Comparison of ENCODE assay signal across 36 cellular contexts in the genomic region with DNA sequence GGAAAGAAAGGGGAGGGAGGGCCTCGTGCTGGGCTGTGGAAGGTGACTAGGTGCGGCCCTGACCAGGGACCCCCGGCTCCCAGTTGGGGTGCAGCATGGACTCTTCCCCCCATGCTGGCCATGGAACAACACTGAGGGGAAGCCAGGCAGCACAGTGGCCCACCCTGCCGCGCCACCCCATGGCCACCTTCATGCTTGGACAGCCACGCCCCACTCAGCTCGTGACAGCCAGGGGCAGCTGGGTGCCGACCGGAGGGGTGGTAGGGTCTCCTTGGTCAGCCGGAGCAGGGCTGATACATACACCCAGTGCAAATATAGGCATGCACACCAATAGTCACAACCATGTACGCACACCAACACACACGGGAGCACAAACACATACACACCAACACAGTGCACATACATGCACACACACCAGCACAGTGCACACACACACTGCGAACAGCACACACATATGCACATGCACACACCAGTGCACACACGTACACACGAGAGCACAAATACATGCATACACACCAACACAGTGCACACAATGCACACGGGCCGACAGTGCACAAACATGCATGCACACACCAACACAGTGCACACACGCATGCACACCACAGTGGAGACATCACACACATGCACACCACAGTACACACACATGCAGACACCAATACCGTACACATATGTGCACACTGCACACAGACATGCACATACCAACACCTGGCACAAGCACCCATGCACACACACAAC. TPM values are rescaled to one million over a fixed set of nuclear protein-coding genes. Genes with fewer than 3 reads are reported as not detected.
"Had no signal": no experiment of that assay in that cellular context is flagged by ENCODE, and none has a peak within 500 bp of the region (broad histone marks: within the 10 kb centered on the region; RNA-seq: fewer than 3 reads in every experiment).

No MANE protein-coding gene starts in this region.

- DNase-seq: activated CD4-positive, alpha-beta T cell treated with anti-CD3 and anti-CD28 coated beads for 1 hour; activated CD4-positive, alpha-beta T cell treated with anti-CD3 and anti-CD28 coated beads for 4 hours; activated CD4-positive, alpha-beta T cell treated with anti-CD3 and anti-CD28 coated beads, Interleukin-2, amount 10 ng/mL, durations not matched to agents 7 days and 5 days; activated CD4-positive, alpha-beta T cell treated with anti-CD3 and anti-CD28 coated beads, Interleukin-2, amount 50 U/mL, for 48 hours; activated CD8-positive, alpha-beta memory T cell treated with anti-CD3 and anti-CD28 coated beads for 24 hours; activated CD8-positive, alpha-beta T cell treated with anti-CD3 and anti-CD28 coated beads for 36 hours; activated effector memory CD4-positive, alpha-beta T cell treated with Interleukin-2 at 50 U/mL for 16 hours; activated naive CD4-positive, alpha-beta T cell treated with anti-CD3 and anti-CD28 coated beads for 36 hours; activated naive CD8-positive, alpha-beta T cell treated with anti-CD3 and anti-CD28 coated beads for 36 hours; activated naive CD8-positive, alpha-beta T cell treated with anti-CD3 and anti-CD28 coated beads, Interleukin-2, amount 50 U/mL, for 24 hours; activated T-cell treated with anti-CD3 and anti-CD28 coated beads, Interleukin-2, amount 50 U/mL, for 4 hours; adrenal gland; amygdala; aorta; body of pancreas; central memory CD4-positive, alpha-beta T cell; cerebellar nuclear complex; colonic mucosa; effector CD8-positive, alpha-beta T cell; esophagus squamous epithelium; foreskin melanocyte; heart right ventricle; T-helper 2 cell had no signal

- H3K4me3 ChIP-seq: adrenal gland, body of pancreas, cardiac muscle cell, colonic mucosa, esophagus squamous epithelium, gastroesophageal sphincter, heart right ventricle had no signal

- H3K9me3 Mint-ChIP-seq: activated CD4-positive, alpha-beta T cell treated with anti-CD3 and anti-CD28 coated beads, Interleukin-2, amount 10 ng/mL, durations not matched to agents 7 days and 5 days; activated CD8-positive, alpha-beta T cell treated with anti-CD3 and anti-CD28 coated beads for 36 hours; activated naive CD4-positive, alpha-beta T cell treated with anti-CD3 and anti-CD28 coated beads for 36 hours; activated naive CD4-positive, alpha-beta T cell treated with anti-CD3 and anti-CD28 coated beads, Interleukin-2, amount 50 U/mL, for 24 hours; activated naive CD8-positive, alpha-beta T cell treated with anti-CD3 and anti-CD28 coated beads for 36 hours; activated naive CD8-positive, alpha-beta T cell treated with anti-CD3 and anti-CD28 coated beads, Interleukin-2, amount 50 U/mL, for 24 hours; activated T-cell treated with anti-CD3 and anti-CD28 coated beads, Interleukin-2, amount 50 U/mL, for 4 hours; activated T-helper 17 cell treated with anti-CD3 and anti-CD28 coated beads, Interleukin-2, amount 50 U/mL, for 72 hours had no signal

- H3K27ac Mint-ChIP-seq: activated CD4-positive, alpha-beta T cell treated with anti-CD3 and anti-CD28 coated beads, Interleukin-2, amount 10 ng/mL, durations not matched to agents 7 days and 5 days; activated CD8-positive, alpha-beta T cell treated with anti-CD3 and anti-CD28 coated beads for 36 hours; activated naive CD4-positive, alpha-beta T cell treated with anti-CD3 and anti-CD28 coated beads for 36 hours; activated naive CD4-positive, alpha-beta T cell treated with anti-CD3 and anti-CD28 coated beads, Interleukin-2, amount 50 U/mL, for 24 hours; activated naive CD8-positive, alpha-beta T cell treated with anti-CD3 and anti-CD28 coated beads for 36 hours; activated naive CD8-positive, alpha-beta T cell treated with anti-CD3 and anti-CD28 coated beads, Interleukin-2, amount 50 U/mL, for 24 hours; activated T-helper 17 cell treated with anti-CD3 and anti-CD28 coated beads, Interleukin-2, amount 50 U/mL, for 72 hours had no signal

- H3K36me3 Mint-ChIP-seq: activated naive CD4-positive, alpha-beta T cell treated with anti-CD3 and anti-CD28 coated beads, Interleukin-2, amount 50 U/mL, for 24 hours; activated naive CD8-positive, alpha-beta T cell treated with anti-CD3 and anti-CD28 coated beads for 36 hours had no signal

- H3K27me3 ChIP-seq: adrenal gland, body of pancreas, cardiac muscle cell, colonic mucosa had no signal

- H3K4me3 Mint-ChIP-seq: activated CD4-positive, alpha-beta T cell treated with anti-CD3 and anti-CD28 coated beads, Interleukin-2, amount 10 ng/mL, durations not matched to agents 7 days and 5 days; activated CD8-positive, alpha-beta T cell treated with anti-CD3 and anti-CD28 coated beads for 36 hours; activated naive CD4-positive, alpha-beta T cell treated with anti-CD3 and anti-CD28 coated beads for 36 hours; activated naive CD4-positive, alpha-beta T cell treated with anti-CD3 and anti-CD28 coated beads, Interleukin-2, amount 50 U/mL, for 24 hours; activated naive CD8-positive, alpha-beta T cell treated with anti-CD3 and anti-CD28 coated beads for 36 hours; activated naive CD8-positive, alpha-beta T cell treated with anti-CD3 and anti-CD28 coated beads, Interleukin-2, amount 50 U/mL, for 24 hours; activated T-cell treated with anti-CD3 and anti-CD28 coated beads, Interleukin-2, amount 50 U/mL, for 4 hours; activated T-helper 17 cell treated with anti-CD3 and anti-CD28 coated beads, Interleukin-2, amount 50 U/mL, for 72 hours had no signal

- H3K27ac ChIP-seq: adrenal gland, body of pancreas, cardiac muscle cell, colonic mucosa, epithelial cell of prostate, esophagus squamous epithelium, gastroesophageal sphincter, heart right ventricle had no signal

- ATAC-seq: activated CD8-positive, alpha-beta T cell treated with anti-CD3 and anti-CD28 coated beads for 36 hours; activated naive CD8-positive, alpha-beta T cell treated with anti-CD3 and anti-CD28 coated beads, Interleukin-2, amount 50 U/mL, for 24 hours; activated T-cell treated with anti-CD3 and anti-CD28 coated beads, Interleukin-2, amount 50 U/mL, for 4 hours; activated T-helper 17 cell treated with anti-CD3 and anti-CD28 coated beads, Interleukin-2, amount 50 U/mL, for 72 hours; body of pancreas; gastroesophageal sphincter; heart right ventricle had no signal

- FAIRE-seq: endometrium, endothelial cell of umbilical vein had no signal

- H3K27me3 Mint-ChIP-seq: activated CD4-positive, alpha-beta T cell treated with anti-CD3 and anti-CD28 coated beads, Interleukin-2, amount 10 ng/mL, durations not matched to agents 7 days and 5 days; activated naive CD8-positive, alpha-beta T cell treated with anti-CD3 and anti-CD28 coated beads for 36 hours had no signal

- H3K4me1 Mint-ChIP-seq: activated CD4-positive, alpha-beta T cell treated with anti-CD3 and anti-CD28 coated beads, Interleukin-2, amount 10 ng/mL, durations not matched to agents 7 days and 5 days; activated naive CD4-positive, alpha-beta T cell treated with anti-CD3 and anti-CD28 coated beads, Interleukin-2, amount 50 U/mL, for 24 hours; activated naive CD8-positive, alpha-beta T cell treated with anti-CD3 and anti-CD28 coated beads for 36 hours; activated naive CD8-positive, alpha-beta T cell treated with anti-CD3 and anti-CD28 coated beads, Interleukin-2, amount 50 U/mL, for 24 hours; activated T-helper 17 cell treated with anti-CD3 and anti-CD28 coated beads, Interleukin-2, amount 50 U/mL, for 72 hours had no signal

- H3K9me3 ChIP-seq: adrenal gland, body of pancreas, colonic mucosa, esophagus squamous epithelium, gastroesophageal sphincter, heart right ventricle had no signal

- H3K36me3 ChIP-seq: adrenal gland, cardiac muscle cell, colonic mucosa, esophagus squamous epithelium, gastroesophageal sphincter, heart right ventricle had no signal

- H3K4me1 ChIP-seq: adrenal gland, body of pancreas, colonic mucosa, esophagus squamous epithelium, gastroesophageal sphincter, heart right ventricle had no signal

RNA-seq across cellular contexts. Expression of a gene that starts 8.3 kb away (rescaled TPM):
- total RNA-seq: activated CD4-positive, alpha-beta T cell treated with anti-CD3 and anti-CD28 coated beads, Interleukin-2, amount 10 ng/mL, durations not matched to agents 7 days and 5 days; activated CD8-positive, alpha-beta T cell treated with anti-CD3 and anti-CD28 coated beads for 36 hours; activated naive CD4-positive, alpha-beta T cell treated with anti-CD3 and anti-CD28 coated beads for 36 hours; activated naive CD8-positive, alpha-beta T cell treated with anti-CD3 and anti-CD28 coated beads for 36 hours; activated T-cell treated with anti-CD3 and anti-CD28 coated beads, Interleukin-2, amount 50 U/mL, for 4 hours; activated T-helper 17 cell treated with anti-CD3 and anti-CD28 coated beads, Interleukin-2, amount 50 U/mL, for 72 hours; adrenal gland; aorta; body of pancreas; cardiac muscle cell; colonic mucosa; endothelial cell of umbilical vein; esophagus squamous epithelium; fibroblast of lung; fibroblast of villous mesenchyme; gastroesophageal sphincter; glomerular endothelial cell; heart right ventricle; T-helper 1 cell treated with Interleukin-12 subunit alpha and Interleukin-12 subunit beta and Interleukin-4 antibody, amounts not matched to agents 30 ng/mL and 1 ng/mL, for 36 hours had no signal
- polyA plus RNA-seq: adrenal gland, aorta, cardiac muscle cell, endothelial cell of umbilical vein, esophagus, fibroblast of lung, heart right ventricle had no signal

RNA-seq across cellular contexts. Expression of a gene that starts 11.0 kb away (rescaled TPM):
- total RNA-seq: activated CD8-positive, alpha-beta T cell treated with anti-CD3 and anti-CD28 coated beads for 36 hours; activated naive CD4-positive, alpha-beta T cell treated with anti-CD3 and anti-CD28 coated beads for 36 hours; activated naive CD8-positive, alpha-beta T cell treated with anti-CD3 and anti-CD28 coated beads for 36 hours; activated T-helper 17 cell treated with anti-CD3 and anti-CD28 coated beads, Interleukin-2, amount 50 U/mL, for 72 hours; dermis microvascular lymphatic vessel endothelial cell; endothelial cell of umbilical vein; fibroblast of lung; fibroblast of villous mesenchyme; glomerular endothelial cell; T-helper 1 cell treated with Interleukin-12 subunit alpha and Interleukin-12 subunit beta and Interleukin-4 antibody, amounts not matched to agents 30 ng/mL and 1 ng/mL, for 36 hours had no signal
- polyA plus RNA-seq: aorta, endothelial cell of umbilical vein, fibroblast of lung had no signal

RNA-seq across cellular contexts. Expression of a gene that starts 27.9 kb away (rescaled TPM):
- total RNA-seq: activated CD4-positive, alpha-beta T cell treated with anti-CD3 and anti-CD28 coated beads, Interleukin-2, amount 10 ng/mL, durations not matched to agents 7 days and 5 days; activated CD8-positive, alpha-beta T cell treated with anti-CD3 and anti-CD28 coated beads for 36 hours; activated naive CD4-positive, alpha-beta T cell treated with anti-CD3 and anti-CD28 coated beads for 36 hours; activated naive CD8-positive, alpha-beta T cell treated with anti-CD3 and anti-CD28 coated beads for 36 hours; activated T-cell treated with anti-CD3 and anti-CD28 coated beads, Interleukin-2, amount 50 U/mL, for 4 hours; activated T-helper 17 cell treated with anti-CD3 and anti-CD28 coated beads, Interleukin-2, amount 50 U/mL, for 72 hours; adrenal gland; aorta; body of pancreas; cardiac muscle cell; colonic mucosa; dermis microvascular lymphatic vessel endothelial cell; endothelial cell of umbilical vein; esophagus squamous epithelium; fibroblast of lung; fibroblast of villous mesenchyme; gastroesophageal sphincter; glomerular endothelial cell; heart right ventricle; T-helper 1 cell treated with Interleukin-12 subunit alpha and Interleukin-12 subunit beta and Interleukin-4 antibody, amounts not matched to agents 30 ng/mL and 1 ng/mL, for 36 hours had no signal
- polyA plus RNA-seq: adrenal gland, aorta, endothelial cell of umbilical vein, esophagus, fibroblast of lung, heart right ventricle had no signal

RNA-seq across cellular contexts. Expression of a gene that starts 51.7 kb away (rescaled TPM):
- total RNA-seq: activated CD4-positive, alpha-beta T cell treated with anti-CD3 and anti-CD28 coated beads, Interleukin-2, amount 10 ng/mL, durations not matched to agents 7 days and 5 days; activated CD8-positive, alpha-beta T cell treated with anti-CD3 and anti-CD28 coated beads for 36 hours; activated naive CD4-positive, alpha-beta T cell treated with anti-CD3 and anti-CD28 coated beads for 36 hours; activated naive CD8-positive, alpha-beta T cell treated with anti-CD3 and anti-CD28 coated beads for 36 hours; activated T-cell treated with anti-CD3 and anti-CD28 coated beads, Interleukin-2, amount 50 U/mL, for 4 hours; activated T-helper 17 cell treated with anti-CD3 and anti-CD28 coated beads, Interleukin-2, amount 50 U/mL, for 72 hours; adrenal gland; aorta; body of pancreas; cardiac muscle cell; colonic mucosa; dermis microvascular lymphatic vessel endothelial cell; endothelial cell of umbilical vein; esophagus squamous epithelium; fibroblast of lung; fibroblast of villous mesenchyme; gastroesophageal sphincter; glomerular endothelial cell; heart right ventricle; T-helper 1 cell treated with Interleukin-12 subunit alpha and Interleukin-12 subunit beta and Interleukin-4 antibody, amounts not matched to agents 30 ng/mL and 1 ng/mL, for 36 hours had no signal
- polyA plus RNA-seq: adrenal gland, aorta, cardiac muscle cell, endothelial cell of umbilical vein, esophagus, fibroblast of lung, heart right ventricle had no signal
